In the genomic region with DNA sequence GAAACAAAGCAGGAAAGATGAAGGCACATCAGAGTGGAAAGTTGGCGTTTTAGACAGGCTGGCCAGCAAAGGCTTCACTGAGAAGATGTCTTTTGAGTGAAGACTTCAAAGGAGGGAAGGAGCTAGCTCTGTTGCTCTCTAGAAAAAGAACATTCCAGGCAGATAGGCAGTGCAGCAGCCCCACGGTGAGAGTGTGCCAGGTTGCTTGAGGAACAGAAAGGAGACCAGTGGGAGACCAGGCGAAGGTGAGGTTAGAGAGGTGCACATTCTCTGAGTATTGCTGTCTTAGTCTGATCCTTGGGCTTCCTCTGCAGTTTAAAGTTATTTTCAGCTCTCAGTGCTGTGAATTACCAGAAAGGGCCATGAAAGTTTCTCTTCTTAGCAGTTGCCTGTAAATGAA, we compare ENCODE assay signal across 21 cellular contexts.
A peak's percentile ranks its signal among the peaks of the same experiment; 100 is the strongest.
DNase-seq lines count a peak whose midpoint lies in the region; ATAC-seq and TF ChIP-seq lines count a peak whose summit lies in the region.
"Had no signal": no experiment of that assay in that cellular context is flagged by ENCODE, and none has a peak within 500 bp of the region (broad histone marks: within the 10 kb centered on the region; RNA-seq: fewer than 3 reads in every experiment).

No MANE protein-coding gene starts in this region.

- no peak overlapping the region for H3K18ac ChIP-seq in mesendoderm (ENCODE audit: low read length)

- ATAC-seq in left cardiac atrium (no peak), GM21619 (IDR thresholded peaks at IDR 0.05; ENCODE audit: unreplicated experiment) (no peak), GM18519 (IDR thresholded peaks at IDR 0.05; ENCODE audit: low FRiP score, unreplicated experiment) (no peak)

- H2BK5ac ChIP-seq in mesendoderm (ENCODE audit: low read length): no peak overlapping the region

- DNase-seq in cardiac muscle cell (ENCODE audit: low read depth in 1 of 2, low spot score in 1 of 2) (no peak), left cardiac atrium (no peak), mesendoderm (peak; percentile 9), occipital lobe (lab: John Stamatoyannopoulos, UW) (no peak), vagina (ENCODE audit: extremely low spot score in 2 of 2) (no peak)
- DNase-seq: CD4-positive, alpha-beta memory T cell; DMS153; Kasumi-1; NCI-H1694; NCI-H2081; NCI-H345; NCI-H524; NCI-H774; NK-92 treated with Interleukin-12 subunit alpha and Interleukin-12 subunit beta, amount 100 ng/mL, for 24 hours; Peyer's patch; SJCRH30 had no signal

- H2BK15ac ChIP-seq in mesendoderm (replicated peaks; ENCODE audit: low read depth): no peak overlapping the region

- H3K36me3 ChIP-seq in cardiac muscle cell (no peaks in the 10 kb centered on the region), mesendoderm (ENCODE audit: control insufficient read depth, insufficient read depth, low read length) (no peaks in the 10 kb centered on the region), vagina (no peaks in the 10 kb centered on the region)
- H3K36me3 ChIP-seq: Peyer's patch, SJCRH30 had no signal

- H3K23ac ChIP-seq in mesendoderm (ENCODE audit: low read length): no peak overlapping the region

- H3K9me3 ChIP-seq in cardiac muscle cell (ENCODE audit: low read depth): no peaks in the 10 kb centered on the region
- no peaks in the 10 kb centered on the region for H3K9me3 ChIP-seq in vagina
- H3K9me3 ChIP-seq: Peyer's patch, SJCRH30 had no signal

- H3K9ac ChIP-seq in mesendoderm (ENCODE audit: low read length): no peak overlapping the region
- H3K9ac ChIP-seq: BLaER1 treated with 17β-estradiol and CSF1 and Interleukin-3, amounts not matched to agents 10 nM and 100 nM had no signal

- intact Hi-C loops in left cardiac atrium (cut with DNase I) (no loop called here), vagina (cut with DNase I) (no loop called here)

- no peak overlapping the region for H2BK120ac ChIP-seq in mesendoderm (ENCODE audit: low read depth, low read length)

- peak overlapping the region; percentile 68 for H3K27ac ChIP-seq in cardiac muscle cell
- peak overlapping the region; percentile 70 for H3K27ac ChIP-seq in cingulate gyrus (ENCODE audit: low read depth, low read length)
- no peak overlapping the region for H3K27ac ChIP-seq in mesendoderm (ENCODE audit: low read depth, low read length)
- H3K27ac ChIP-seq in vagina: no peak overlapping the region
- H3K27ac ChIP-seq: 22Rv1; BLaER1 treated with 17β-estradiol and CSF1 and Interleukin-3, amounts not matched to agents 10 nM and 100 nM; Peyer's patch; SJCRH30 had no signal

- H3K27me3 ChIP-seq in cardiac muscle cell (no peaks in the 10 kb centered on the region), mesendoderm (ENCODE audit: insufficient read depth, low read length, poor library complexity) (no peaks in the 10 kb centered on the region), vagina (no peaks in the 10 kb centered on the region)
- H3K27me3 ChIP-seq: BLaER1 treated with 17β-estradiol and CSF1 and Interleukin-3, amounts not matched to agents 10 nM and 100 nM; Peyer's patch; SJCRH30 had no signal

- H3K4me3 ChIP-seq in cardiac muscle cell (no peak overlapping the region), mesendoderm (ENCODE audit: low read length) (no peak overlapping the region), vagina (no peak overlapping the region)
- H3K4me3 ChIP-seq: BLaER1 treated with 17β-estradiol and CSF1 and Interleukin-3, amounts not matched to agents 10 nM and 100 nM; Peyer's patch; SJCRH30 had no signal

- no peak overlapping the region for H3K4me2 ChIP-seq in mesendoderm (ENCODE audit: low read length)
- H3K4me2 ChIP-seq: BLaER1 treated with 17β-estradiol and CSF1 and Interleukin-3, amounts not matched to agents 10 nM and 100 nM had no signal

- no peak overlapping the region for H3K4ac ChIP-seq in mesendoderm (ENCODE audit: low read depth, low read length)

- no peaks in the 10 kb centered on the region for H3K4me1 ChIP-seq in cardiac muscle cell (ENCODE audit: low read depth)
- H3K4me1 ChIP-seq in mesendoderm (ENCODE audit: control insufficient read depth, low read depth, low read length): peaks cover 5% of the 10 kb centered on the region
- H3K4me1 ChIP-seq in vagina: no peaks in the 10 kb centered on the region
- H3K4me1 ChIP-seq: BLaER1 treated with 17β-estradiol and CSF1 and Interleukin-3, amounts not matched to agents 10 nM and 100 nM; SJCRH30 had no signal

- H3K56ac ChIP-seq in mesendoderm (ENCODE audit: low read length): peak overlapping the region; percentile 19

- no peak overlapping the region for H2AK5ac ChIP-seq in mesendoderm (ENCODE audit: low read length)

- no CpG with 5 or more reads among the region's 3 CpGs for WGBS in mesendoderm (ENCODE audit: extremely low coverage, insufficient coverage, low lambda C conversion rate)

- H4K5ac ChIP-seq in mesendoderm (ENCODE audit: low read length): no peak overlapping the region

- H3K79me1 ChIP-seq in mesendoderm (ENCODE audit: low read length): no peaks in the 10 kb centered on the region

- TF ChIP-seq CTCF in cardiac muscle cell (IDR thresholded peaks at IDR 0.05; ENCODE audit: low read depth, low read length) (no peak), vagina (IDR thresholded peaks at IDR 0.05) (no peak)

- H4K8ac ChIP-seq in mesendoderm (ENCODE audit: low read depth, low read length): no peak overlapping the region

- no peak for TF ChIP-seq POLR2A in vagina (IDR thresholded peaks at IDR 0.05)

- H3K79me2 ChIP-seq in mesendoderm (ENCODE audit: control insufficient read depth, insufficient read depth, low read length): no peaks in the 10 kb centered on the region

Comparison
In these comparisons a context has a peak if more than half of its experiments do, and no peak if none do; other contexts are left out.
1. H3K27ac ChIP-seq: peak in cardiac muscle cell (single experiment) and cingulate gyrus (single experiment); none in mesendoderm (single experiment) and vagina (single experiment).